8 cellular contexts compared by ENCODE assay signal in the genomic region with DNA sequence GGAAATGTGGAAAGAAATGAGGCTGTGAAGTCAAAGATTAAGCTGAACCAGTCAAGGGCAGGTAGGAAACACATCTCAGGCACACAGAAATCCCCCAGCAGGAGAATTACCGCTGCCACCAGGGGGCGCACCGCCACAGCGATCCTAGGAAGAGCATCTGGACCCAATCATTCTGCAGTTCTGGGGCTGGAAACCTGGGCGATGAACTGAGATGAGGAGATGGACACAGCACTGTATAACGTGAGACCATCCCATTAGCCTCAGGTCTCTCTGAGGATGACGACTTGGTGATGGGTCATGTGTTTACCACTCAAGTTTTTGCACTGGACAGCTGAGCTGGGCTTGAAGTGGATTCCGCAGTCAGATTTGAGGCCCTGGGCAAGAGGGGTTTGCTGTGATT. TPM values are rescaled to one million over a fixed set of nuclear protein-coding genes. Genes with fewer than 3 reads are reported as not detected.
DNase-seq lines count a peak whose midpoint lies in the region; ATAC-seq, FAIRE-seq and TF ChIP-seq lines count a peak whose summit lies in the region.

No MANE protein-coding gene starts in this region.

- no peak for TF ChIP-seq POLR2A in upper lobe of left lung (IDR thresholded peaks at IDR 0.05)

- H3K36me3 ChIP-seq in DOHH2 (ENCODE audit: control insufficient read depth, low read length) (no peaks in the 10 kb centered on the region), pancreas (no peaks in the 10 kb centered on the region), upper lobe of left lung (no peaks in the 10 kb centered on the region)

- H3K4me1 ChIP-seq in DOHH2 (ENCODE audit: control insufficient read depth, low read length) (no peaks in the 10 kb centered on the region), pancreas (no peaks in the 10 kb centered on the region), upper lobe of left lung (peaks cover 0 to 5% (median 4%) of the 10 kb centered on the region in 4 donors)

- intact Hi-C loops in pancreas (cut with DNase I): loop anchor here in 1 of 3 donors (5.0 kb wide), 1 partner anchor 456 kb away; no protein-coding TSS in a partner anchor

- no peaks in the 10 kb centered on the region for H3K27me3 ChIP-seq in DOHH2 (ENCODE audit: control insufficient read depth, low read length)
- H3K27me3 ChIP-seq in pancreas: peaks cover 0 to 18% (median 4%) of the 10 kb centered on the region in 4 donors
- no peaks in the 10 kb centered on the region for H3K27me3 ChIP-seq in upper lobe of left lung

- no peak overlapping the region for H3K4me2 ChIP-seq in DOHH2 (ENCODE audit: low read length)

- H3K9me3 ChIP-seq in DOHH2 (ENCODE audit: control insufficient read depth, insufficient read depth, low read length): no peaks in the 10 kb centered on the region
- no peaks in the 10 kb centered on the region for H3K9me3 ChIP-seq in pancreas
- no peaks in the 10 kb centered on the region for H3K9me3 ChIP-seq in upper lobe of left lung

- no peaks in the 10 kb centered on the region for H3K79me2 ChIP-seq in DOHH2 (ENCODE audit: control insufficient read depth, low read length)

- H3K27ac ChIP-seq in DOHH2 (ENCODE audit: low read depth, low read length) (no peak overlapping the region), pancreas (no peak overlapping the region), upper lobe of left lung (no peak overlapping the region)

- ATAC-seq in HG02798 (IDR thresholded peaks at IDR 0.05; ENCODE audit: poor library complexity, unreplicated experiment) (peak; percentile 50), pancreas (peak; percentile 46 to 85 (median 75)), upper lobe of left lung (ENCODE audit: low FRiP score in 2 of 2) (peak; percentile 59 to 80), GM19035 (IDR thresholded peaks at IDR 0.05; ENCODE audit: unreplicated experiment) (no peak)

- TF ChIP-seq EP300 in upper lobe of left lung (IDR thresholded peaks at IDR 0.05): no peak

- H4K20me1 ChIP-seq in DOHH2 (ENCODE audit: control insufficient read depth, insufficient read depth, low read depth, low read length): no peaks in the 10 kb centered on the region

- DNase-seq in NOMO-1 treated with DMSO at 0.1 percent for 48 hours (lab: John Stamatoyannopoulos, UW; ENCODE audit: unreplicated experiment) (peak; percentile 51), activated T-cell treated with anti-CD3 and anti-CD28 coated beads for 24 hours (ENCODE audit: low read depth) (peak; percentile 45), frontal cortex (ENCODE audit: low spot score in 2 of 2) (peak; percentile 31 to 35), pancreas (peak in 5 of 6 donors; percentile 42 to 94 (median 70)), upper lobe of left lung (peak; percentile 74 to 93)

- no peaks in the 10 kb centered on the region for H3F3A ChIP-seq in DOHH2 (ENCODE audit: control insufficient read depth, insufficient read depth)

- H3K4me3 ChIP-seq in DOHH2 (ENCODE audit: low read length) (no peak overlapping the region), pancreas (no peak overlapping the region), upper lobe of left lung (no peak overlapping the region)

- no peak for FAIRE-seq in frontal cortex (lab: Jason Lieb, UNC)
- no peak for FAIRE-seq in pancreas (lab: Jason Lieb, UNC)

- 13 to 14% methylated on average over 8 of the region's 8 CpGs for WGBS in pancreas, 2 donors
- WGBS in upper lobe of left lung, 2 donors: 14 to 50% methylated on average over 2 to 8 of the region's 8 CpGs

- TF ChIP-seq CTCF in DOHH2 (IDR thresholded peaks at IDR 0.05; ENCODE audit: low read depth, low read length, poor library complexity, severe bottlenecking): peak; percentile 98
- TF ChIP-seq CTCF in pancreas (IDR thresholded peaks at IDR 0.05): peak; percentile 70 to 87 (median 80)
- TF ChIP-seq CTCF in upper lobe of left lung (IDR thresholded peaks at IDR 0.05): peak; percentile 68 to 84 (median 78)

- no peaks in the 10 kb centered on the region for H3K9me2 ChIP-seq in DOHH2 (replicated peaks; ENCODE audit: control insufficient read depth, low read length)

RNA-seq across cellular contexts. Expression of a gene that starts 6.4 kb away (rescaled TPM):
- 13.5 TPM for total RNA-seq in frontal cortex
- total RNA-seq in pancreas: under 1 TPM; 0.28 to 0.87 (median 0.45) TPM
- under 1 TPM; 0.49 TPM for polyA plus RNA-seq in pancreas
- total RNA-seq in upper lobe of left lung: 10 to 100 TPM in 2 of 6 donors, 1 to 10 TPM in 4; 6.3 to 10.8 (median 9.3) TPM

Comparison
In these comparisons a context has a peak if more than half of its experiments do, and no peak if none do; other contexts are left out.
1. DNase-seq: peak in every context shown above with its lines; median percentile 84 in upper lobe of left lung; 70 in pancreas; 51 in NOMO-1 treated with DMSO at 0.1 percent for 48 hours; 45 in activated T-cell treated with anti-CD3 and anti-CD28 coated beads for 24 hours; 33 in frontal cortex.